ENCODE assay signal across 13 cellular contexts in genomic region chr1:103576784-103577183, GRCh38. TPM values are rescaled to one million over a fixed set of nuclear protein-coding genes. Genes with fewer than 3 reads are reported as not detected.
"Had no signal": no experiment of that assay in that cellular context is flagged by ENCODE, and none has a peak within 500 bp of the region (broad histone marks: within the 10 kb centered on the region; RNA-seq: fewer than 3 reads in every experiment).

No MANE protein-coding gene starts in this region.

RNA-seq across cellular contexts. Expression of gene AMY2A, which starts 40.4 kb away (rescaled TPM):
- total RNA-seq: activated B cell treated with CpG ODN at 0.5 μM for 24 hours; activated CD4-positive, alpha-beta memory T cell treated with anti-CD3 and anti-CD28 coated beads for 36 hours; activated CD4-positive, alpha-beta memory T cell treated with anti-CD3 and anti-CD28 coated beads, Interleukin-2, amount 10 ng/mL, durations not matched to agents 7 days and 5 days; activated CD4-positive, alpha-beta T cell treated with anti-CD3 and anti-CD28 coated beads for 36 hours; activated CD4-positive, alpha-beta T cell treated with anti-CD3 and anti-CD28 coated beads, Interleukin-2, amount 10 ng/mL, durations not matched to agents 24 days and 14 days; activated CD4-positive, alpha-beta T cell treated with anti-CD3 and anti-CD28 coated beads, Interleukin-2, amount 10 ng/mL, durations not matched to agents 7 days and 5 days; activated CD8-positive, alpha-beta memory T cell treated with anti-CD3 and anti-CD28 coated beads for 36 hours; activated CD8-positive, alpha-beta memory T cell treated with anti-CD3 and anti-CD28 coated beads, Interleukin-2, amount 10 ng/mL, durations not matched to agents 7 days and 5 days; activated CD8-positive, alpha-beta T cell treated with anti-CD3 and anti-CD28 coated beads for 36 hours; activated CD8-positive, alpha-beta T cell treated with anti-CD3 and anti-CD28 coated beads, Interleukin-2, amount 10 ng/mL, durations not matched to agents 7 days and 5 days; T-helper 1 cell treated with Interleukin-12 subunit alpha and Interleukin-12 subunit beta and Interleukin-4 antibody, amounts not matched to agents 30 ng/mL and 1 ng/mL, for 36 hours; T-helper 17 cell; T-helper 2 cell treated with Interferon-gamma antibody and Interleukin-4, amounts not matched to agents 100 ng/mL and 5 ng/mL, for 36 hours had no signal
